Comparison of ENCODE assay signal across 11 cellular contexts in the genomic region with DNA sequence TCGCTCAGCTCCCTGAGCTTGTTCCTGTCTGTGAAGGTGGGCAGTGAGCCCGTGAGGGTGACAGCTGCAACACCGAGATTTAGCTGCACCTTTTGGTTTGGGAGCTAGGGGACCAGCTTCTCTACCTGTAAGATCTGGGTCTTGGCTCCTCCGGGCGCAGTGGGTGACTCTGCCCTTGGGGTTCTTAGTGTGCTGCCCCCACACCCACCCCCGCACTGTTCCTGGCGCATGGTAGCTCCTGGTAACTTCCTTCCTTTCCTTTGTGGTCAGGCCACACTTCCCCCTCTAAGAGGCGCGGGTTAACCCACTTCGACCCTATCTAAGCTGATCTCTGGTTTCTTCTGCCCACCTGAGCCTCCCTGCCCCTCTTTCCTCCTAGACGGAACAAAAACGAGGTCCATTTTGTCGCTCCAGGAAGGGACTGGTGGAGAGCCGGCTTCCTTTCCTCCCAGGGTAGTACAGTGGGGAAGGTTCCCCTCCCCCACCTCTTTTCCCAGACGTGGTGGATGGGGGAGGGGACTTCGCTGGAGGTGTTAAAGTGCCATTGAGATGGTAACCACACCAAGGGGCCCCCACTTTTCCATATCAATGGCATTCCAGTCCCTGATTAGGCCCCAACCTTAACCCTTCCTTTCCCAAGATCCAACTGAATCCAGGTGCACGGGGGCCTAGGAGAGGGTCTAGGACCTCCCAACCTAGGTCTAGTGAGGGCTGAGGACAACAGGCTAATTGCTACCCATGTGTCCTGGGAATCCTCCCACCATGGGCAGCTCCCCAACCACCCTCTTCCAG. TPM values are rescaled to one million over a fixed set of nuclear protein-coding genes. Genes with fewer than 3 reads are reported as not detected.
DNase-seq lines count a peak whose midpoint lies in the region; ATAC-seq lines count a peak whose summit lies in the region.
"Had no signal": no experiment of that assay in that cellular context is flagged by ENCODE, and none has a peak within 500 bp of the region (broad histone marks: within the 10 kb centered on the region; RNA-seq: fewer than 3 reads in every experiment).

No MANE protein-coding gene starts in this region.

- peak overlapping the region; percentile 64 for H2BK120ac ChIP-seq in mesendoderm (ENCODE audit: low read depth, low read length)

- no peaks in the 10 kb centered on the region for H3K36me3 Mint-ChIP-seq in CD8-positive, alpha-beta memory T cell
- H3K36me3 Mint-ChIP-seq in activated T-helper 2 cell treated with anti-CD3 and anti-CD28 coated beads, Interferon-gamma antibody, Interleukin-2, Interleukin-4, amounts not matched to agents 10 μg/mL and 5 μg/mL and 100 μg/mL, durations not matched to agents 14 hours and 24 hours and 36 hours (ENCODE audit: low read depth), result no peaks in the 10 kb centered on the region

- peak overlapping the region; percentile 67 for H3K23ac ChIP-seq in mesendoderm (ENCODE audit: low read length)

- H2BK15ac ChIP-seq in mesendoderm (replicated peaks; ENCODE audit: low read depth), result no peak overlapping the region

- no CpG with 5 or more reads among the region's 17 CpGs for WGBS in mesendoderm (ENCODE audit: extremely low coverage, insufficient coverage, low lambda C conversion rate)

- H3K9me3 Mint-ChIP-seq in CD8-positive, alpha-beta memory T cell, result no peaks in the 10 kb centered on the region
- H3K9me3 Mint-ChIP-seq in activated T-helper 2 cell treated with anti-CD3 and anti-CD28 coated beads, Interferon-gamma antibody, Interleukin-2, Interleukin-4, amounts not matched to agents 10 μg/mL and 5 μg/mL and 100 μg/mL, durations not matched to agents 14 hours and 24 hours and 36 hours, result no peaks in the 10 kb centered on the region

- H3K36me3 ChIP-seq in CD8-positive, alpha-beta memory T cell (ENCODE audit: insufficient read depth, low read length), result no peaks in the 10 kb centered on the region
- H3K36me3 ChIP-seq in mesendoderm (ENCODE audit: control insufficient read depth, insufficient read depth, low read length), result no peaks in the 10 kb centered on the region

- peak overlapping the region; percentile 65 for H3K4ac ChIP-seq in mesendoderm (ENCODE audit: low read depth, low read length)

- H3K79me1 ChIP-seq in mesendoderm (ENCODE audit: low read length), result no peaks in the 10 kb centered on the region

- H3K4me1 Mint-ChIP-seq in CD8-positive, alpha-beta memory T cell, result peaks cover 24 to 42% (median 28%) of the 10 kb centered on the region in 3 donors
- peaks cover 26% of the 10 kb centered on the region for H3K4me1 Mint-ChIP-seq in activated T-helper 2 cell treated with anti-CD3 and anti-CD28 coated beads, Interferon-gamma antibody, Interleukin-2, Interleukin-4, amounts not matched to agents 10 μg/mL and 5 μg/mL and 100 μg/mL, durations not matched to agents 14 hours and 24 hours and 36 hours (ENCODE audit: low read depth)

- no peaks in the 10 kb centered on the region for H3K79me2 ChIP-seq in mesendoderm (ENCODE audit: control insufficient read depth, insufficient read depth, low read length)

- peaks cover 5 to 14% of the 10 kb centered on the region in 2 donors for H3K27me3 Mint-ChIP-seq in CD8-positive, alpha-beta memory T cell
- H3K27me3 Mint-ChIP-seq in activated T-helper 2 cell treated with anti-CD3 and anti-CD28 coated beads, Interferon-gamma antibody, Interleukin-2, Interleukin-4, amounts not matched to agents 10 μg/mL and 5 μg/mL and 100 μg/mL, durations not matched to agents 14 hours and 24 hours and 36 hours (ENCODE audit: low read depth), result peaks cover 6% of the 10 kb centered on the region

- H3K27ac Mint-ChIP-seq in CD8-positive, alpha-beta memory T cell, result peak overlapping the region in 4 of 8 donors; percentile 43 to 63 (median 46)
- no peak overlapping the region for H3K27ac Mint-ChIP-seq in activated T-helper 2 cell treated with anti-CD3 and anti-CD28 coated beads, Interferon-gamma antibody, Interleukin-2, Interleukin-4, amounts not matched to agents 10 μg/mL and 5 μg/mL and 100 μg/mL, durations not matched to agents 14 hours and 24 hours and 36 hours

- peak overlapping the region; percentile 69 to 85 (median 72) for H3K4me3 Mint-ChIP-seq in CD8-positive, alpha-beta memory T cell
- peak overlapping the region; percentile 45 for H3K4me3 Mint-ChIP-seq in activated T-helper 2 cell treated with anti-CD3 and anti-CD28 coated beads, Interferon-gamma antibody, Interleukin-2, Interleukin-4, amounts not matched to agents 10 μg/mL and 5 μg/mL and 100 μg/mL, durations not matched to agents 14 hours and 24 hours and 36 hours (ENCODE audit: low read depth)

- H3K4me3 ChIP-seq in CD8-positive, alpha-beta memory T cell (ENCODE audit: low read length), result peak overlapping the region; percentile 32
- H3K4me3 ChIP-seq in Jurkat, Clone E6-1 (ENCODE audit: low read length), result no peak overlapping the region
- no peak overlapping the region for H3K4me3 ChIP-seq in mesendoderm (ENCODE audit: low read length)

- H3K56ac ChIP-seq in mesendoderm (ENCODE audit: low read length), result peak overlapping the region; percentile 89

- peak overlapping the region; percentile 81 for H3K18ac ChIP-seq in mesendoderm (ENCODE audit: low read length)

- intact Hi-C loops in activated T-helper 2 cell treated with anti-CD3 and anti-CD28 coated beads, Interferon-gamma antibody, Interleukin-2, Interleukin-4, amounts not matched to agents 10 μg/mL and 5 μg/mL and 100 μg/mL, durations not matched to agents 14 hours and 24 hours and 36 hours (cut with micrococcal nuclease), result no loop called here

- H2AK5ac ChIP-seq in mesendoderm (ENCODE audit: low read length), result peak overlapping the region; percentile 86

- H3K9me3 ChIP-seq in CD8-positive, alpha-beta memory T cell (ENCODE audit: low read length), result no peaks in the 10 kb centered on the region

- peaks cover 3% of the 10 kb centered on the region for H3K27me3 ChIP-seq in CD8-positive, alpha-beta memory T cell (ENCODE audit: insufficient read depth, low read length, poor library complexity, severe bottlenecking)
- no peaks in the 10 kb centered on the region for H3K27me3 ChIP-seq in mesendoderm (ENCODE audit: insufficient read depth, low read length, poor library complexity)

- H4K5ac ChIP-seq in mesendoderm (ENCODE audit: low read length), result no peak overlapping the region

- peak overlapping the region; percentile 66 for H3K9ac ChIP-seq in mesendoderm (ENCODE audit: low read length)

- H3K4me1 ChIP-seq in CD8-positive, alpha-beta memory T cell (ENCODE audit: insufficient read depth, low read length), result peaks cover 22% of the 10 kb centered on the region
- peaks cover 23% of the 10 kb centered on the region for H3K4me1 ChIP-seq in mesendoderm (ENCODE audit: control insufficient read depth, low read depth, low read length)

- CTCF ChIA-PET in CD8-positive, alpha-beta memory T cell (lab: Charles Lee), result interaction anchor here (1.0 to 14.4 kb wide), 6 partner anchors 9 to 163 kb away, joined by 3 to 289 read pairs (median 4); a partner anchor contains a TSS

- peak in 2 of 5 donors; percentile 24 to 27 for DNase-seq in CD8-positive, alpha-beta memory T cell
- DNase-seq in Jurkat, Clone E6-1 (ENCODE audit: low read depth, low spot score), result peak; percentile 48
- DNase-seq in activated T-helper 2 cell treated with anti-CD3 and anti-CD28 coated beads, Interferon-gamma antibody, Interleukin-2, Interleukin-4, amounts not matched to agents 10 μg/mL and 5 μg/mL and 100 μg/mL, durations not matched to agents 14 hours and 24 hours and 36 hours (ENCODE audit: low spot score), result no peak
- DNase-seq in mesendoderm, result peak; percentile 97
- DNase-seq in NCI-H226, result no peak
- no peak for DNase-seq in stimulated activated CD4-positive, alpha-beta T cell treated with anti-CD3 and anti-CD28 coated beads, Interleukin-2, amount 100 ng/mL, for 24 hours
- no peak for DNase-seq in NCI-H69 (lab: John Stamatoyannopoulos, UW)
- DNase-seq: NCI-H1092 treated with DMSO at 0.1 percent for 48 hours had no signal

- POLR2A ChIA-PET in CD8-positive, alpha-beta memory T cell (lab: Charles Lee), result interaction anchor here (0.6 to 1.1 kb wide), 2 partner anchors 12 to 24 kb away, joined by 3 to 4 read pairs; a partner anchor contains a TSS

- H4K8ac ChIP-seq in mesendoderm (ENCODE audit: low read depth, low read length), result no peak overlapping the region

- peak overlapping the region; percentile 68 for H3K4me2 ChIP-seq in mesendoderm (ENCODE audit: low read length)

- H2BK5ac ChIP-seq in mesendoderm (ENCODE audit: low read length), result peak overlapping the region; percentile 95

- peak overlapping the region; percentile 60 for H3K27ac ChIP-seq in CD8-positive, alpha-beta memory T cell (ENCODE audit: low read depth, low read length)
- H3K27ac ChIP-seq in mesendoderm (ENCODE audit: low read depth, low read length), result peak overlapping the region; percentile 78

- ATAC-seq in GM21367 (IDR thresholded peaks at IDR 0.05; ENCODE audit: unreplicated experiment), result no peak

RNA-seq across cellular contexts. Expression of a gene that starts 4.6 kb away (rescaled TPM):
- not detected for total RNA-seq in CD8-positive, alpha-beta memory T cell
- not detected for polyA plus RNA-seq in CD8-positive, alpha-beta memory T cell
- not detected for polyA plus RNA-seq in Jurkat, Clone E6-1 (2012; ENCODE audit: insufficient read depth, insufficient read length)
- total RNA-seq in activated T-helper 2 cell treated with anti-CD3 and anti-CD28 coated beads, Interferon-gamma antibody, Interleukin-2, Interleukin-4, amounts not matched to agents 10 μg/mL and 5 μg/mL and 100 μg/mL, durations not matched to agents 14 hours and 24 hours and 36 hours, result 0.11 and 0.14 TPM in 2 replicates
- 0.20 TPM for polyA plus RNA-seq in mesendoderm (2013, experiment 1 of 2)
- polyA plus RNA-seq in mesendoderm (2013, experiment 2 of 2), result 0.15 TPM
- total RNA-seq: dermis microvascular lymphatic vessel endothelial cell had no signal

RNA-seq across cellular contexts. Expression of a gene that starts 9.8 kb away (rescaled TPM):
- total RNA-seq in CD8-positive, alpha-beta memory T cell, result not detected
- polyA plus RNA-seq in CD8-positive, alpha-beta memory T cell, result not detected
- not detected for polyA plus RNA-seq in Jurkat, Clone E6-1 (2012; ENCODE audit: insufficient read depth, insufficient read length)
- total RNA-seq in activated T-helper 2 cell treated with anti-CD3 and anti-CD28 coated beads, Interferon-gamma antibody, Interleukin-2, Interleukin-4, amounts not matched to agents 10 μg/mL and 5 μg/mL and 100 μg/mL, durations not matched to agents 14 hours and 24 hours and 36 hours, result not detected in 2 replicates
- polyA plus RNA-seq in mesendoderm (2013, experiment 1 of 2), result 508 TPM
- 491 TPM for polyA plus RNA-seq in mesendoderm (2013, experiment 2 of 2)
- total RNA-seq: dermis microvascular lymphatic vessel endothelial cell, left colon had no signal

RNA-seq across cellular contexts. Expression of a gene that starts 12.0 kb away (rescaled TPM):
- total RNA-seq in CD8-positive, alpha-beta memory T cell, result 1 to 10 TPM; 3.7 to 4.5 TPM
- polyA plus RNA-seq in CD8-positive, alpha-beta memory T cell, result 2.1 TPM
- 4.2 TPM for polyA plus RNA-seq in Jurkat, Clone E6-1 (2012; ENCODE audit: insufficient read depth, insufficient read length)
- 9.6 and 11.6 TPM in 2 replicates for total RNA-seq in activated T-helper 2 cell treated with anti-CD3 and anti-CD28 coated beads, Interferon-gamma antibody, Interleukin-2, Interleukin-4, amounts not matched to agents 10 μg/mL and 5 μg/mL and 100 μg/mL, durations not matched to agents 14 hours and 24 hours and 36 hours
- 126 TPM for polyA plus RNA-seq in mesendoderm (2013, experiment 1 of 2)
- 126 TPM for polyA plus RNA-seq in mesendoderm (2013, experiment 2 of 2)

RNA-seq across cellular contexts. Expression of a gene that starts 15.6 kb away (rescaled TPM):
- total RNA-seq in CD8-positive, alpha-beta memory T cell, result 10 to 100 TPM; 25.6 to 26.3 TPM
- polyA plus RNA-seq in CD8-positive, alpha-beta memory T cell, result 23.7 TPM
- polyA plus RNA-seq in Jurkat, Clone E6-1 (2012; ENCODE audit: insufficient read depth, insufficient read length), result 64.7 TPM
- total RNA-seq in activated T-helper 2 cell treated with anti-CD3 and anti-CD28 coated beads, Interferon-gamma antibody, Interleukin-2, Interleukin-4, amounts not matched to agents 10 μg/mL and 5 μg/mL and 100 μg/mL, durations not matched to agents 14 hours and 24 hours and 36 hours, result 29.9 and 30.3 TPM in 2 replicates
- polyA plus RNA-seq in mesendoderm (2013, experiment 1 of 2), result 73.7 TPM
- polyA plus RNA-seq in mesendoderm (2013, experiment 2 of 2), result 75.5 TPM

RNA-seq across cellular contexts. Expression of a gene that starts 15.7 kb away (rescaled TPM):
- 10 to 100 TPM; 56.8 to 59.4 TPM for total RNA-seq in CD8-positive, alpha-beta memory T cell
- 46.2 TPM for polyA plus RNA-seq in CD8-positive, alpha-beta memory T cell
- polyA plus RNA-seq in Jurkat, Clone E6-1 (2012; ENCODE audit: insufficient read depth, insufficient read length), result 66.5 TPM
- 59.0 and 59.1 TPM in 2 replicates for total RNA-seq in activated T-helper 2 cell treated with anti-CD3 and anti-CD28 coated beads, Interferon-gamma antibody, Interleukin-2, Interleukin-4, amounts not matched to agents 10 μg/mL and 5 μg/mL and 100 μg/mL, durations not matched to agents 14 hours and 24 hours and 36 hours
- polyA plus RNA-seq in mesendoderm (2013, experiment 1 of 2), result 38.1 TPM
- polyA plus RNA-seq in mesendoderm (2013, experiment 2 of 2), result 37.5 TPM

Comparison
In these comparisons a context has a peak if more than half of its experiments do, and no peak if none do; other contexts are left out.
1. DNase-seq: peak in Jurkat, Clone E6-1 (single experiment) and mesendoderm (single experiment); none in activated T-helper 2 cell treated with anti-CD3 and anti-CD28 coated beads, Interferon-gamma antibody, Interleukin-2, Interleukin-4, amounts not matched to agents 10 μg/mL and 5 μg/mL and 100 μg/mL, durations not matched to agents 14 hours and 24 hours and 36 hours (single experiment), NCI-H226 (single experiment), stimulated activated CD4-positive, alpha-beta T cell treated with anti-CD3 and anti-CD28 coated beads, Interleukin-2, amount 100 ng/mL, for 24 hours (0 of 2) and NCI-H69 (single experiment).